Comparison of ENCODE assay signal across 1 cellular context in the genomic region with DNA sequence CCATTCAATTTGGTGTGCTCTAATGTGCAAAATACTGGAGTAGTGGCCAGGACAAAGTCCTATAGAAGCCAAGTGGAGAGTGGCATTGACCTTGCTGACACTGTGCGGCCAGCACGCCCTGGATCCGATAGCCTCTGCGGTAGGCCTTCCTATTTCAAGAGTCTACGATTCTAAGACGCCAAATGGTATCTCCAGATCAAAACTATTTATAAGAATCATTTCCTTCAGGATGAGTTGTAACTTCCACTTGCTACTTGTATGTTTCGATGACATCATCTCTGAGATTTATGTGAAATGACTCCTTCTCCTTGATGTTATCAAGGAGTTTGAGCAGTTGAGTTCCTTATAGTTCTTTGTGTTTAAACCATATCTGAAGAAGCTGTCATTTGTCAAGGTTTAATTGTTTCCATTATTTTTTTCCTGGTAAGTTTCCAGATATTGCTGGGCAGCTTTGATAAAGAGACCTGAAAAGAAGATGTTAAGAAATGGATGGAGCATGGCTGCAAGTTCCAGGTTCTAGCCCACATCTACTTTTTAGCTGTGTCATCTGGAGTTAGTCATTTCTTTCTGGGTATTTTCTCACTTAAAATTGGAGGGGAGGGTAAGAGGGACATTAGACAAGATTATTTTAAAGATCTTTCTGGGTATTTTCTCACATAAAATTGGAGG.
A peak's percentile ranks its signal among the peaks of the same experiment; 100 is the strongest.
TF ChIP-seq lines count a peak whose summit lies in the region.

No MANE protein-coding gene starts in this region.

TF ChIP-seq in SK-N-SH, 30 proteins besides CTCF, POLR2A, EP300 and RAD21 (continued from another document):
- TF ChIP-seq, protein P1, sequence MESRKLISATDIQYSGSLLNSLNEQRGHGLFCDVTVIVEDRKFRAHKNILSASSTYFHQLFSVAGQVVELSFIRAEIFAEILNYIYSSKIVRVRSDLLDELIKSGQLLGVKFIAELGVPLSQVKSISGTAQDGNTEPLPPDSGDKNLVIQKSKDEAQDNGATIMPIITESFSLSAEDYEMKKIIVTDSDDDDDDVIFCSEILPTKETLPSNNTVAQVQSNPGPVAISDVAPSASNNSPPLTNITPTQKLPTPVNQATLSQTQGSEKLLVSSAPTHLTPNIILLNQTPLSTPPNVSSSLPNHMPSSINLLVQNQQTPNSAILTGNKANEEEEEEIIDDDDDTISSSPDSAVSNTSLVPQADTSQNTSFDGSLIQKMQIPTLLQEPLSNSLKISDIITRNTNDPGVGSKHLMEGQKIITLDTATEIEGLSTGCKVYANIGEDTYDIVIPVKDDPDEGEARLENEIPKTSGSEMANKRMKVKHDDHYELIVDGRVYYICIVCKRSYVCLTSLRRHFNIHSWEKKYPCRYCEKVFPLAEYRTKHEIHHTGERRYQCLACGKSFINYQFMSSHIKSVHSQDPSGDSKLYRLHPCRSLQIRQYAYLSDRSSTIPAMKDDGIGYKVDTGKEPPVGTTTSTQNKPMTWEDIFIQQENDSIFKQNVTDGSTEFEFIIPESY (IDR thresholded peaks at IDR 0.05; ENCODE audit: borderline replicate concordance, low read depth) = peak; percentile 89; the same call in 1 of the 2 replicates
- TF ChIP-seq RXRA (IDR thresholded peaks at IDR 0.05; ENCODE audit: borderline replicate concordance, low read depth) (peak; percentile 93), MXI1 (IDR thresholded peaks at IDR 0.05; ENCODE audit: low read depth, low read length) (no peak), TCF12 (IDR thresholded peaks at IDR 0.05) (peak; percentile 99), POLR2AphosphoS5 (IDR thresholded peaks at IDR 0.05; ENCODE audit: low read depth, low read length) (peak; percentile 92), SIN3A (IDR thresholded peaks at IDR 0.05; ENCODE audit: borderline replicate concordance, low read depth, low read length) (peak; percentile 75; the same call in 1 of the 2 replicates), TEAD4 (IDR thresholded peaks at IDR 0.05; ENCODE audit: borderline replicate concordance, insufficient read depth) (peak; percentile 98), FOXM1 (IDR thresholded peaks at IDR 0.05; ENCODE audit: low read depth) (peak; percentile 96), NFIC (IDR thresholded peaks at IDR 0.05; ENCODE audit: borderline replicate concordance) (peak; percentile 95)
- TF ChIP-seq, protein P2, sequence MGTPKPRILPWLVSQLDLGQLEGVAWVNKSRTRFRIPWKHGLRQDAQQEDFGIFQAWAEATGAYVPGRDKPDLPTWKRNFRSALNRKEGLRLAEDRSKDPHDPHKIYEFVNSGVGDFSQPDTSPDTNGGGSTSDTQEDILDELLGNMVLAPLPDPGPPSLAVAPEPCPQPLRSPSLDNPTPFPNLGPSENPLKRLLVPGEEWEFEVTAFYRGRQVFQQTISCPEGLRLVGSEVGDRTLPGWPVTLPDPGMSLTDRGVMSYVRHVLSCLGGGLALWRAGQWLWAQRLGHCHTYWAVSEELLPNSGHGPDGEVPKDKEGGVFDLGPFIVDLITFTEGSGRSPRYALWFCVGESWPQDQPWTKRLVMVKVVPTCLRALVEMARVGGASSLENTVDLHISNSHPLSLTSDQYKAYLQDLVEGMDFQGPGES (IDR thresholded peaks at IDR 0.05; ENCODE audit: low read depth, low read length) = no peak
- TF ChIP-seq, protein P3, sequence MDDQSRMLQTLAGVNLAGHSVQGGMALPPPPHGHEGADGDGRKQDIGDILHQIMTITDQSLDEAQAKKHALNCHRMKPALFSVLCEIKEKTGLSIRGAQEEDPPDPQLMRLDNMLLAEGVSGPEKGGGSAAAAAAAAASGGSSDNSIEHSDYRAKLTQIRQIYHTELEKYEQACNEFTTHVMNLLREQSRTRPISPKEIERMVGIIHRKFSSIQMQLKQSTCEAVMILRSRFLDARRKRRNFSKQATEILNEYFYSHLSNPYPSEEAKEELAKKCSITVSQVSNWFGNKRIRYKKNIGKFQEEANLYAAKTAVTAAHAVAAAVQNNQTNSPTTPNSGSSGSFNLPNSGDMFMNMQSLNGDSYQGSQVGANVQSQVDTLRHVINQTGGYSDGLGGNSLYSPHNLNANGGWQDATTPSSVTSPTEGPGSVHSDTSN (IDR thresholded peaks at IDR 0.05) = peak; percentile 99
- TF ChIP-seq, protein P4, sequence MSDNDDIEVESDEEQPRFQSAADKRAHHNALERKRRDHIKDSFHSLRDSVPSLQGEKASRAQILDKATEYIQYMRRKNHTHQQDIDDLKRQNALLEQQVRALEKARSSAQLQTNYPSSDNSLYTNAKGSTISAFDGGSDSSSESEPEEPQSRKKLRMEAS (IDR thresholded peaks at IDR 0.05; ENCODE audit: low read depth) = peak; percentile 72
